32 cellular contexts compared by ENCODE assay signal in genomic region chr17:58995247-58995940, GRCh38.
DNase-seq lines count a peak whose midpoint lies in the region; ATAC-seq, FAIRE-seq and TF ChIP-seq lines count a peak whose summit lies in the region.
"Had no signal": no experiment of that assay in that cellular context is flagged by ENCODE, and none has a peak within 500 bp of the region (broad histone marks: within the 10 kb centered on the region; RNA-seq: fewer than 3 reads in every experiment).

No MANE protein-coding gene starts in this region.

- no peaks in the 10 kb centered on the region for H3K79me2 ChIP-seq in GM12878 (ENCODE audit: control insufficient read depth, insufficient read depth, low read length)

- no TSS peak for BruUV-seq in GM12878 (replicated peaks; lab: Mats Ljungman, UMichigan)

- H3K27ac ChIP-seq in right atrium auricular region (peak overlapping the region in 1 of 2 donors; percentile 6), GM12878 (ENCODE audit: control insufficient read depth, insufficient read depth) (no peak overlapping the region), psoas muscle (no peak overlapping the region), testis (no peak overlapping the region)
- H3K27ac ChIP-seq: ovary, SJCRH30, VCaP had no signal

- SMC1A ChIA-PET in GM12878 (lab: Charles Lee; ENCODE audit: uncharacterized antibody, unreplicated experiment): interaction anchor here (5.7 kb wide), 1 partner anchor 9 kb away, joined by 28 read pairs; no protein-coding TSS in a partner anchor

- no peak for FAIRE-seq in GM12878 (lab: Jason Lieb, UNC)
- FAIRE-seq: GM12892, small intestine had no signal

- H3K4me1 ChIP-seq in right atrium auricular region (peaks cover 0 to 13% of the 10 kb centered on the region in 2 donors), GM12878 (ENCODE audit: control insufficient read depth, insufficient read depth, low read length) (peaks cover 6% of the 10 kb centered on the region), psoas muscle (no peaks in the 10 kb centered on the region), testis (peaks cover 12% of the 10 kb centered on the region)
- H3K4me1 ChIP-seq: SJCRH30 had no signal

- TF ChIP-seq POLR2A in GM12878 (IDR thresholded peaks at IDR 0.05; ENCODE audit: low read depth, low read length) (no peak), testis (IDR thresholded peaks at IDR 0.05) (no peak)

- H3K4me3 ChIP-seq in right atrium auricular region (no peak overlapping the region), GM12878 (no peak overlapping the region), psoas muscle (no peak overlapping the region), testis (no peak overlapping the region)
- H3K4me3 ChIP-seq: mucosa of descending colon, ovary, SJCRH30, upper lobe of left lung had no signal

- TF ChIP-seq EP300 in GM12878 (IDR thresholded peaks at IDR 0.05; ENCODE audit: borderline replicate concordance in 1 of 2, control insufficient read depth in 1 of 2, low read depth in 2 of 2, low read length in 2 of 2): no peak

- H3K4me2 ChIP-seq in GM12878 (ENCODE audit: control insufficient read depth, insufficient read depth): no peak overlapping the region

- intact Hi-C loops in left ventricle myocardium superior (cut with micrococcal nuclease) (no loop called here), GM12878 (cut with micrococcal nuclease; ENCODE audit: unreplicated experiment) (no loop called here), psoas muscle (cut with DNase I) (no loop called here), testis (cut with DNase I; ENCODE audit: low total_unique reads) (no loop called here)

- no peak for TF ChIP-seq RAD21 in GM12878 (IDR thresholded peaks at IDR 0.05; ENCODE audit: insufficient read depth, low read depth, low read length)

- POLR2A ChIA-PET in GM12878 (lab: Charles Lee): interaction anchor here (0.7 kb wide), 1 partner anchor 129 kb away, joined by 3 read pairs; no protein-coding TSS in a partner anchor

- in situ Hi-C loops in GM12878 (cut with MboI): no loop called here

- RAD21 ChIA-PET in GM12878 (lab: Charles Lee; ENCODE audit: unreplicated experiment): interaction anchor here (0.7 kb wide), 1 partner anchor 240 kb away, joined by 4 read pairs; no protein-coding TSS in a partner anchor

- no peaks in the 10 kb centered on the region for H4K20me1 ChIP-seq in GM12878 (ENCODE audit: control insufficient read depth, insufficient read depth)

- H3K36me3 ChIP-seq in right atrium auricular region: peaks cover 8% of the 10 kb centered on the region
- peaks cover 0 to 2% of the 10 kb centered on the region in 2 experiments; a peak in 2 of 4 replicates for H3K36me3 ChIP-seq in GM12878 (ENCODE audit: control insufficient read depth in 2 of 2, insufficient read depth in 2 of 2, low read length in 1 of 2)
- H3K36me3 ChIP-seq in psoas muscle (ENCODE audit: insufficient read depth in 1 of 2, low read depth in 1 of 2): peaks cover 0 to 53% of the 10 kb centered on the region in 2 donors
- H3K36me3 ChIP-seq in testis (ENCODE audit: low read depth, missing control alignments): no peaks in the 10 kb centered on the region
- H3K36me3 ChIP-seq: ovary had no signal

- ATAC-seq in left ventricle myocardium superior: peak; percentile 35
- no peak for ATAC-seq in GM12878
- ATAC-seq in psoas muscle: no peak
- ATAC-seq: activated CD4-positive, alpha-beta T cell treated with anti-CD3 and anti-CD28 coated beads for 36 hours; activated naive CD4-positive, alpha-beta T cell treated with anti-CD3 and anti-CD28 coated beads, Interleukin-2, amount 50 U/mL, for 72 hours; CD8-positive, alpha-beta T cell; left cardiac atrium; mucosa of descending colon; natural killer cell treated with Interleukin-12 subunit alpha and Interleukin-12 subunit beta and Interleukin-15 and Interleukin-18, amount 100 ng/mL, for 72 hours; stimulated activated naive B cell treated with anti-CD40 and anti-IgM and Interleukin-4, amounts not matched to agents 10 μg/mL and 1 μg/mL and 100 μg/mL, for 72 hours had no signal

- DNase-seq in left ventricle myocardium superior: no peak
- no peak for DNase-seq in right atrium auricular region (ENCODE audit: low spot score)
- DNase-seq in GM12878 (ENCODE audit: low read depth, low spot score): no peak
- DNase-seq in foreskin melanocyte: peak; percentile 69
- no peak for DNase-seq in psoas muscle
- DNase-seq in testis: no peak
- DNase-seq in NCI-H748 treated with DMSO at 0.1 percent for 48 hours (lab: John Stamatoyannopoulos, UW): no peak
- no peak for DNase-seq in DMS53 (lab: John Stamatoyannopoulos, UW)
- DNase-seq: 8988T; activated CD4-positive, alpha-beta T cell treated with anti-CD3 and anti-CD28 coated beads for 36 hours; activated CD8-positive, alpha-beta memory T cell treated with anti-CD3 and anti-CD28 coated beads for 24 hours; activated T-cell treated with anti-CD3 and anti-CD28 coated beads for 4 hours; AML-193; CD8-positive, alpha-beta T cell; H9; hippocampal formation; left cardiac atrium; mucosa of descending colon; NCI-H1694; NCI-H446 treated with DMSO at 0.1 percent for 48 hours; NCI-H82; ovary; SJCRH30; small intestine; stimulated activated naive B cell treated with anti-CD40 and anti-IgM and Interleukin-4, amounts not matched to agents 10 μg/mL and 1 μg/mL and 100 μg/mL, for 72 hours; substantia nigra; T1000; upper lobe of left lung had no signal

- CTCF ChIA-PET in GM12878 (lab: Yijun Ruan, JAX): interaction anchor here (0.6 to 1.7 kb wide), 3 partner anchors 8 to 39 kb away, joined by 3 to 4 read pairs (median 4); no protein-coding TSS in a partner anchor

- no peak overlapping the region for H2AFZ ChIP-seq in GM12878 (ENCODE audit: control insufficient read depth, low read depth, low read length)

- H3K27me3 ChIP-seq in right atrium auricular region (no peaks in the 10 kb centered on the region), GM12878 (replicated peaks in 1 of 2; ENCODE audit: control insufficient read depth in 2 of 2, insufficient read depth in 2 of 2, low read length in 1 of 2) (no peaks in the 10 kb centered on the region), psoas muscle (ENCODE audit: insufficient read depth in 3 of 3, low read length in 2 of 3) (no peaks in the 10 kb centered on the region), testis (no peaks in the 10 kb centered on the region)
- H3K27me3 ChIP-seq: ovary, SJCRH30, upper lobe of left lung had no signal

- no peak overlapping the region for H3K9ac ChIP-seq in GM12878 (ENCODE audit: control insufficient read depth, insufficient read depth, low read length)

- 92% methylated on average over 7 of the region's 7 CpGs for WGBS in GM12878 (ENCODE audit: insufficient coverage, insufficient replicate concordance, low lambda C conversion rate, missing lambda C conversion rate)
- 95 to 98% (median 97%) methylated on average over 7 of the region's 7 CpGs for WGBS in psoas muscle, 3 donors
- WGBS in testis, 2 donors: 87 to 98% methylated on average over 7 of the region's 7 CpGs

- TF ChIP-seq CTCF in right atrium auricular region (IDR thresholded peaks at IDR 0.05): no peak
- no peak for TF ChIP-seq CTCF in GM12878 (IDR thresholded peaks at IDR 0.05 in 2 of 3, conservative IDR thresholded peaks at IDR 0.05 in 1 of 3; ENCODE audit: control insufficient read depth in 2 of 3, extremely low read depth in 1 of 3, insufficient read depth in 1 of 3, low read depth in 3 of 3, low read length in 3 of 3)
- no peak for TF ChIP-seq CTCF in psoas muscle (IDR thresholded peaks at IDR 0.05)
- no peak for TF ChIP-seq CTCF in testis (IDR thresholded peaks at IDR 0.05)

- H3K9me3 ChIP-seq in right atrium auricular region (no peaks in the 10 kb centered on the region), GM12878 (replicated peaks; ENCODE audit: control insufficient read depth, insufficient read depth, low read length) (no peaks in the 10 kb centered on the region), psoas muscle (no peaks in the 10 kb centered on the region), testis (no peaks in the 10 kb centered on the region)
- H3K9me3 ChIP-seq: mucosa of descending colon, ovary, SJCRH30, upper lobe of left lung had no signal

TF ChIP-seq in GM12878, 131 proteins besides CTCF, POLR2A, EP300 and RAD21:
- TF ChIP-seq NFXL1 (IDR thresholded peaks at IDR 0.05; ENCODE audit: borderline replicate concordance): peak; percentile 74; the same call in 1 of the 2 replicates
- TF ChIP-seq IKZF2 (IDR thresholded peaks at IDR 0.05): no peak
TF ChIP-seq in GM12878: peak in this region for 1.
